In genomic region chr4:185004562-185005208, GRCh38 we compare ENCODE assay signal across 8 cellular contexts. TPM values are rescaled to one million over a fixed set of nuclear protein-coding genes. Genes with fewer than 3 reads are reported as not detected.
DNase-seq lines count a peak whose midpoint lies in the region; ATAC-seq and TF ChIP-seq lines count a peak whose summit lies in the region.

No MANE protein-coding gene starts in this region.

- peak; percentile 67 to 79 for ATAC-seq in activated naive CD4-positive, alpha-beta T cell treated with anti-CD3 and anti-CD28 coated beads, Interleukin-2, amount 50 U/mL, for 72 hours
- ATAC-seq in HG03342 (IDR thresholded peaks at IDR 0.05; ENCODE audit: unreplicated experiment), result peak; percentile 15
- peak; percentile 77 for ATAC-seq in WTC11
- peak; percentile 58 for ATAC-seq in stimulated activated effector memory CD8-positive, alpha-beta T cell treated with anti-CD3 and anti-CD28 coated beads, Interleukin-12 subunit alpha, Interleukin-12 subunit beta, amount 100 ng/mL, for 72 hours

- H3K9me3 Mint-ChIP-seq in activated naive CD4-positive, alpha-beta T cell treated with anti-CD3 and anti-CD28 coated beads, Interleukin-2, amount 50 U/mL, for 72 hours, result no peaks in the 10 kb centered on the region
- no peaks in the 10 kb centered on the region for H3K9me3 Mint-ChIP-seq in activated naive CD4-positive, alpha-beta T cell treated with anti-CD3 and anti-CD28 coated beads for 36 hours
- peaks cover 4% of the 10 kb centered on the region for H3K9me3 Mint-ChIP-seq in WTC11
- H3K9me3 Mint-ChIP-seq in stimulated activated effector memory CD8-positive, alpha-beta T cell treated with anti-CD3 and anti-CD28 coated beads, Interleukin-12 subunit alpha, Interleukin-12 subunit beta, amount 100 ng/mL, for 72 hours, result no peaks in the 10 kb centered on the region

- DNase-seq in activated naive CD4-positive, alpha-beta T cell treated with anti-CD3 and anti-CD28 coated beads, Interleukin-2, amount 50 U/mL, for 72 hours (ENCODE audit: low spot score in 2 of 2), result no peak
- DNase-seq in activated naive CD4-positive, alpha-beta T cell treated with anti-CD3 and anti-CD28 coated beads for 36 hours, result no peak
- DNase-seq in WTC11 (ENCODE audit: low spot score) (peak; percentile 53), GF-D8 (lab: John Stamatoyannopoulos, UW) (no peak), putamen (ENCODE audit: low spot score) (no peak)
- DNase-seq in stimulated activated effector memory CD8-positive, alpha-beta T cell treated with anti-CD3 and anti-CD28 coated beads, Interleukin-12 subunit alpha, Interleukin-12 subunit beta, amount 100 ng/mL, for 72 hours (ENCODE audit: low spot score in 2 of 2), result no peak

- H3K27ac Mint-ChIP-seq in activated naive CD4-positive, alpha-beta T cell treated with anti-CD3 and anti-CD28 coated beads, Interleukin-2, amount 50 U/mL, for 72 hours, result peak overlapping the region in 1 of 2 donors; percentile 43
- H3K27ac Mint-ChIP-seq in activated naive CD4-positive, alpha-beta T cell treated with anti-CD3 and anti-CD28 coated beads for 36 hours, result no peak overlapping the region
- H3K27ac Mint-ChIP-seq in WTC11, result no peak overlapping the region
- no peak overlapping the region for H3K27ac Mint-ChIP-seq in stimulated activated effector memory CD8-positive, alpha-beta T cell treated with anti-CD3 and anti-CD28 coated beads, Interleukin-12 subunit alpha, Interleukin-12 subunit beta, amount 100 ng/mL, for 72 hours

- no peaks in the 10 kb centered on the region for H3K4me1 ChIP-seq in iPS-15b (ENCODE audit: control insufficient read depth, insufficient read depth, low read length)

- H3K4me3 ChIP-seq in iPS-15b (ENCODE audit: low read depth, low read length), result peak overlapping the region; percentile 60

- intact Hi-C loops in activated naive CD4-positive, alpha-beta T cell treated with anti-CD3 and anti-CD28 coated beads for 36 hours (cut with micrococcal nuclease), result loop anchor here (1.0 kb wide), 5 partner anchors 35 to 259 kb away; no protein-coding TSS in a partner anchor

- H3K4me3 Mint-ChIP-seq in activated naive CD4-positive, alpha-beta T cell treated with anti-CD3 and anti-CD28 coated beads for 36 hours, result no peak overlapping the region
- peak overlapping the region; percentile 77 for H3K4me3 Mint-ChIP-seq in WTC11
- peak overlapping the region; percentile 55 for H3K4me3 Mint-ChIP-seq in stimulated activated effector memory CD8-positive, alpha-beta T cell treated with anti-CD3 and anti-CD28 coated beads, Interleukin-12 subunit alpha, Interleukin-12 subunit beta, amount 100 ng/mL, for 72 hours

- H3K36me3 ChIP-seq in iPS-15b (ENCODE audit: control insufficient read depth, insufficient read depth, low read length), result no peaks in the 10 kb centered on the region

- H3K27me3 ChIP-seq in iPS-15b (ENCODE audit: control insufficient read depth, insufficient read depth, low read length), result peaks cover 56% of the 10 kb centered on the region

- POLR2A ChIA-PET in WTC11 (lab: Charles Lee), result no interaction called here

- CTCF ChIA-PET in activated naive CD4-positive, alpha-beta T cell treated with anti-CD3 and anti-CD28 coated beads for 36 hours (lab: Charles Lee), result interaction anchor here (0.8 to 3.1 kb wide), 15 partner anchors 9 to 593 kb away, joined by 3 to 15 read pairs (median 5); no protein-coding TSS in a partner anchor
- CTCF ChIA-PET in WTC11 (lab: Charles Lee), result interaction anchor here (0.6 to 2.1 kb wide), 31 partner anchors 9 to 1033 kb away, joined by 3 to 39 read pairs (median 6); partner anchors contain the start of genes CENPU, HELT and SLC25A4

- no peak overlapping the region for H3K9ac ChIP-seq in iPS-15b (ENCODE audit: low read depth, low read length)

- H3K9me3 ChIP-seq in iPS-15b (ENCODE audit: control insufficient read depth, insufficient read depth, low read length), result no peaks in the 10 kb centered on the region

- H3K4me1 Mint-ChIP-seq in activated naive CD4-positive, alpha-beta T cell treated with anti-CD3 and anti-CD28 coated beads for 36 hours (ENCODE audit: low read depth), result peaks cover 6% of the 10 kb centered on the region
- peaks cover 18% of the 10 kb centered on the region for H3K4me1 Mint-ChIP-seq in WTC11
- peaks cover 7% of the 10 kb centered on the region for H3K4me1 Mint-ChIP-seq in stimulated activated effector memory CD8-positive, alpha-beta T cell treated with anti-CD3 and anti-CD28 coated beads, Interleukin-12 subunit alpha, Interleukin-12 subunit beta, amount 100 ng/mL, for 72 hours

- H3K27me3 Mint-ChIP-seq in activated naive CD4-positive, alpha-beta T cell treated with anti-CD3 and anti-CD28 coated beads for 36 hours (ENCODE audit: low read depth), result peaks cover 28% of the 10 kb centered on the region
- H3K27me3 Mint-ChIP-seq in WTC11 (ENCODE audit: low read depth), result peaks cover 50% of the 10 kb centered on the region

- TF ChIP-seq CTCF in WTC11 (IDR thresholded peaks at IDR 0.05), result no peak

- no peaks in the 10 kb centered on the region for H3K36me3 Mint-ChIP-seq in activated naive CD4-positive, alpha-beta T cell treated with anti-CD3 and anti-CD28 coated beads, Interleukin-2, amount 50 U/mL, for 72 hours
- H3K36me3 Mint-ChIP-seq in activated naive CD4-positive, alpha-beta T cell treated with anti-CD3 and anti-CD28 coated beads for 36 hours (ENCODE audit: low read depth), result no peaks in the 10 kb centered on the region
- H3K36me3 Mint-ChIP-seq in WTC11, result no peaks in the 10 kb centered on the region
- H3K36me3 Mint-ChIP-seq in stimulated activated effector memory CD8-positive, alpha-beta T cell treated with anti-CD3 and anti-CD28 coated beads, Interleukin-12 subunit alpha, Interleukin-12 subunit beta, amount 100 ng/mL, for 72 hours, result no peaks in the 10 kb centered on the region

TF ChIP-seq in WTC11, 78 proteins besides CTCF, POLR2A, EP300 and RAD21 (continues in another document):
- TF ChIP-seq PRRX2 (CRISPR knock-in tag; IDR thresholded peaks at IDR 0.05) (no peak), NFYB (CRISPR knock-in tag; conservative IDR thresholded peaks at IDR 0.05; ENCODE audit: low read depth) (no peak), ZNF317 (CRISPR knock-in tag; IDR thresholded peaks at IDR 0.05; ENCODE audit: borderline replicate concordance, low read depth) (no peak), ETV6 (CRISPR knock-in tag; IDR thresholded peaks at IDR 0.05) (no peak), FOXK1 (CRISPR knock-in tag; IDR thresholded peaks at IDR 0.05) (no peak), TEAD1 (CRISPR knock-in tag; IDR thresholded peaks at IDR 0.05) (0 out of 2 replicates have a peak, but pooled peaks have one; percentile 59), MLX (CRISPR knock-in tag; IDR thresholded peaks at IDR 0.05) (no peak), ATF6 (CRISPR knock-in tag; IDR thresholded peaks at IDR 0.05) (no peak), SMAD3 (CRISPR knock-in tag; IDR thresholded peaks at IDR 0.05; ENCODE audit: borderline replicate concordance) (peak; percentile 69; the same call in 1 of the 2 replicates), ZNF219 (CRISPR knock-in tag; IDR thresholded peaks at IDR 0.05; ENCODE audit: borderline replicate concordance) (no peak), GTF2I (CRISPR knock-in tag; conservative IDR thresholded peaks at IDR 0.05) (no peak), RELA (CRISPR knock-in tag; IDR thresholded peaks at IDR 0.05; ENCODE audit: borderline replicate concordance) (0 out of 2 replicates have a peak, but pooled peaks have one; percentile 42), ZNF416 (CRISPR knock-in tag; IDR thresholded peaks at IDR 0.05) (no peak), CBFB (CRISPR knock-in tag; IDR thresholded peaks at IDR 0.05; ENCODE audit: low read depth) (no peak)

RNA-seq across cellular contexts. Expression of gene HELT, which starts 13.6 kb away (rescaled TPM):
- not detected for total RNA-seq in activated naive CD4-positive, alpha-beta T cell treated with anti-CD3 and anti-CD28 coated beads, Interleukin-2, amount 50 U/mL, for 72 hours
- not detected for total RNA-seq in activated naive CD4-positive, alpha-beta T cell treated with anti-CD3 and anti-CD28 coated beads for 36 hours
- total RNA-seq in WTC11 (2021), result 0.28 TPM in 1 of 3 replicates, not detected in the others

Comparison
In these comparisons a context has a peak if more than half of its experiments do, and no peak if none do; other contexts are left out.
1. ATAC-seq: peak in every context shown above with its lines; median percentile 77 in WTC11; 73 in activated naive CD4-positive, alpha-beta T cell treated with anti-CD3 and anti-CD28 coated beads, Interleukin-2, amount 50 U/mL, for 72 hours; 58 in stimulated activated effector memory CD8-positive, alpha-beta T cell treated with anti-CD3 and anti-CD28 coated beads, Interleukin-12 subunit alpha, Interleukin-12 subunit beta, amount 100 ng/mL, for 72 hours; 15 in HG03342.